In the genomic region with DNA sequence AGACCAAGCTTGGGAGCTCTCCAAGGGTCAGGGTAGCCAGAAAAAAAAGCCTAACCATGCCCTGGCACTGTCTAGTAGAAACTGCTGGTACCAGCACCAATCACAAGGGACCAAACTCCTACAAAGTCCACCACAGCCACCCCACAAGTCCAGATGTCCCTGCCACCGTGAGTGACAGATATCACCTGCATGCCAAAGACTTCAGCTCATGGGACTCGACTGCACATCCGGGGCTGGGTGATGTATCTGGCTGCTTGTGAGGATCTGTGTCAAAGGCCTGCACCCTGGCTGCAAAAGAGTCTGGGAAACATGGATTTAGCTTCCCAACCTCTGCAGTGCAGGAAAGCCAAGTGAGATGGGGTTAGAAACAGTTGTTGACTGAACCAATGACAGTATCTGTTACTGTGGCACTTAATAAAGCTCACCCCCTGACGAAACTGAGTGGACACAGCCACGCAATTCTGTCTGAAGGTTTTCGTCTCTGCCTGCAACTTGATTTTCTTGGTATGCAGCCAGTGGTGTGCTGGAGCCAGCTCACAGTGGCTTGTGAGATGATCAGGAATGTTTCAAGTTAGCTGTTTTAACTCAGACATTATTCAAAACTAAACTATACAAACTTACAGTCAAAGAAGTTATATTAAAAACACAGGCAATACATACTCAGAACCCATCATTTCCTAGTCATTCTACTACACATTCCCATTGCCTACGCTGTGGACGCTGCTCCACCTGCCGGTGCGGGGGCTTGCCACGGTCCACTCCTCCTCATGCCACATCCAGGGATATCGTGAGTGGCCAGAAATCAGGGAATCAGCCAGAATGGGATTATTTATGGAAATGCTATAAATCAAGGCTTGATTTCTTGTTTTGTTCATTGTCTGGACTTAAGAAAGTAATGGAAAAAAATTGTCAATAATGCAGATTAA, we compare ENCODE assay signal across 17 cellular contexts. TPM values are rescaled to one million over a fixed set of nuclear protein-coding genes. Genes with fewer than 3 reads are reported as not detected.
DNase-seq lines count a peak whose midpoint lies in the region; ATAC-seq, FAIRE-seq and TF ChIP-seq lines count a peak whose summit lies in the region.
"Had no signal": no experiment of that assay in that cellular context is flagged by ENCODE, and none has a peak within 500 bp of the region (broad histone marks: within the 10 kb centered on the region; RNA-seq: fewer than 3 reads in every experiment).

No MANE protein-coding gene starts in this region.

- TF ChIP-seq CTCF in K562 (IDR thresholded peaks at IDR 0.05 in 2 of 3, conservative IDR thresholded peaks at IDR 0.05 in 1 of 3; ENCODE audit: insufficient read depth in 2 of 3, low read depth in 1 of 3, low read length in 3 of 3) (peak in 1 of 3 experiments; percentile 19; a peak in 1 of 6 replicates), foreskin fibroblast (IDR thresholded peaks at IDR 0.05; ENCODE audit: low read depth, low read length) (no peak), left lung (IDR thresholded peaks at IDR 0.05) (no peak)

- H3K27ac ChIP-seq in K562 (ENCODE audit: extremely low read depth, low read depth, low read length) (no peak overlapping the region), stomach smooth muscle (ENCODE audit: low read length) (no peak overlapping the region), left lung (no peak overlapping the region)
- H3K27ac ChIP-seq: parathyroid adenoma, Peyer's patch, suprapubic skin had no signal

- H3K9ac ChIP-seq in K562 (ENCODE audit: insufficient read depth in 1 of 2, low read depth in 2 of 2, low read length in 2 of 2), result no peak overlapping the region
- peak overlapping the region in 1 of 2 donors; percentile 21 for H3K9ac ChIP-seq in stomach smooth muscle (ENCODE audit: low read length in 2 of 2)
- H3K9ac ChIP-seq: parathyroid adenoma had no signal

- no TSS peak for BruUV-seq in K562 (replicated peaks; lab: Mats Ljungman, UMichigan)

- in situ Hi-C loops in K562 (cut with MboI), result no loop called here

- no peak overlapping the region for H2AFZ ChIP-seq in K562 (ENCODE audit: low read depth, low read length)
- H2AFZ ChIP-seq: parathyroid adenoma had no signal

- intact Hi-C loops in K562 (cut with micrococcal nuclease) (no loop called here), left lung (cut with DNase I) (no loop called here), Right ventricle myocardium inferior (cut with DNase I) (no loop called here)

- POLR2A ChIA-PET in K562 (lab: Yijun Ruan, JAX), result interaction anchor here (0.6 to 1.3 kb wide), 2 partner anchors 10 to 287 kb away, joined by 3 to 4 read pairs; partner anchors contain the start of gene ZNF488

- 0 out of 2 replicates have a peak, but pooled peaks cover 5% of the 10 kb centered on the region for H4K20me1 ChIP-seq in K562 (replicated peaks; ENCODE audit: control insufficient read depth, insufficient read depth, low read length)

- no peaks in the 10 kb centered on the region for H3K9me3 ChIP-seq in K562 (replicated peaks; ENCODE audit: control insufficient read depth, insufficient read depth, low read depth, low read length)
- no peaks in the 10 kb centered on the region for H3K9me3 ChIP-seq in stomach smooth muscle (ENCODE audit: control insufficient read depth in 2 of 2, low read length in 2 of 2)
- no peaks in the 10 kb centered on the region for H3K9me3 ChIP-seq in left lung
- H3K9me3 ChIP-seq: Peyer's patch, suprapubic skin had no signal

- CTCF ChIA-PET in K562 (lab: Yijun Ruan, JAX; ENCODE audit: low intra/inter-chr PET ratio), result no interaction called here

- no peak for FAIRE-seq in K562 (lab: Jason Lieb, UNC)

- H3K36me3 ChIP-seq in K562 (ENCODE audit: control insufficient read depth, insufficient read depth, low read length) (no peaks in the 10 kb centered on the region), stomach smooth muscle (ENCODE audit: control insufficient read depth in 2 of 2, insufficient read depth in 2 of 2, low read length in 2 of 2) (no peaks in the 10 kb centered on the region), left lung (no peaks in the 10 kb centered on the region)
- H3K36me3 ChIP-seq: Peyer's patch, suprapubic skin had no signal

- H3K27me3 ChIP-seq in K562 (ENCODE audit: control insufficient read depth in 2 of 2, insufficient read depth in 2 of 2, low read length in 2 of 2) (peaks cover 46 to 78% of the 10 kb centered on the region in 2 experiments), stomach smooth muscle (ENCODE audit: control insufficient read depth in 1 of 2, insufficient read depth in 2 of 2, low read length in 2 of 2) (peaks cover 0 to 4% of the 10 kb centered on the region in 2 donors), left lung (peaks cover 0 to 23% of the 10 kb centered on the region in 2 donors)
- H3K27me3 ChIP-seq: Peyer's patch had no signal

- DNase-seq in GM04504 (ENCODE audit: low read depth), result peak; percentile 18
- no peak for DNase-seq in K562 (ENCODE audit: extremely low read depth in 1 of 4, low spot score in 3 of 4)
- DNase-seq in foreskin fibroblast, result peak; percentile 45 to 69
- DNase-seq in NCI-H187 treated with DMSO at 0.1 percent for 48 hours (lab: John Stamatoyannopoulos, UW), result no peak
- DNase-seq in left lung, result no peak
- DNase-seq in Right ventricle myocardium inferior (ENCODE audit: missing footprints), result no peak
- DNase-seq: activated CD4-positive, CD25-positive, alpha-beta regulatory T cell; activated naive CD8-positive, alpha-beta T cell treated with anti-CD3 and anti-CD28 coated beads, Interleukin-2, amount 50 U/mL, for 24 hours; CD4-positive, alpha-beta T cell; NCI-H1694 treated with DMSO at 0.1 percent for 48 hours; T-cell had no signal

- ATAC-seq in K562 (peak; percentile 54; the same call in 1 of the 3 replicates), HG02885 (IDR thresholded peaks at IDR 0.05; ENCODE audit: poor library complexity, unreplicated experiment) (no peak), left lung (no peak), Right ventricle myocardium inferior (no peak)
- ATAC-seq: activated naive CD8-positive, alpha-beta T cell treated with anti-CD3 and anti-CD28 coated beads, Interleukin-2, amount 50 U/mL, for 24 hours; T-cell had no signal

- H3K79me2 ChIP-seq in K562 (ENCODE audit: control insufficient read depth, insufficient read depth, low read length), result no peaks in the 10 kb centered on the region
- H3K79me2 ChIP-seq: parathyroid adenoma had no signal

- peak in 1 of 2 experiments; percentile 23; a peak in 1 of 4 replicates for TF ChIP-seq RAD21 in K562 (CRISPR knock-in tag; conservative IDR thresholded peaks at IDR 0.05 in 1 of 2, IDR thresholded peaks at IDR 0.05 in 1 of 2)

- WGBS in K562 (ENCODE audit: insufficient coverage, low coverage, missing lambda C conversion rate), result 1% methylated on average over 12 of the region's 12 CpGs

- H3K4me1 ChIP-seq in K562 (replicated peaks in 1 of 2; ENCODE audit: control insufficient read depth in 2 of 2, insufficient read depth in 2 of 2, low read length in 2 of 2) (no peaks in the 10 kb centered on the region), stomach smooth muscle (ENCODE audit: control insufficient read depth, insufficient read depth, low read length) (peaks cover 19% of the 10 kb centered on the region), left lung (no peaks in the 10 kb centered on the region)
- H3K4me1 ChIP-seq: parathyroid adenoma, suprapubic skin had no signal

- H3K9me1 ChIP-seq in K562 (ENCODE audit: control insufficient read depth, insufficient read depth, low read length), result peaks cover 5% of the 10 kb centered on the region

- TF ChIP-seq POLR2A in K562 (conservative IDR thresholded peaks at IDR 0.05), result no peak

- H3K4me2 ChIP-seq in K562 (ENCODE audit: insufficient read depth, low read length), result no peak overlapping the region

- no peak for TF ChIP-seq EP300 in K562 (IDR thresholded peaks at IDR 0.05; ENCODE audit: low read length)

- H3K4me3 ChIP-seq in K562, result no peak overlapping the region
- H3K4me3 ChIP-seq in foreskin fibroblast (ENCODE audit: low read depth in 1 of 2, low read length in 2 of 2), result no peak overlapping the region
- H3K4me3 ChIP-seq in stomach smooth muscle (ENCODE audit: low read length in 2 of 2), result peak overlapping the region; percentile 17 to 49
- H3K4me3 ChIP-seq in left lung, result no peak overlapping the region
- H3K4me3 ChIP-seq: Peyer's patch, suprapubic skin had no signal

RNA-seq across cellular contexts. Expression of gene ZNF488, which starts 9.2 kb away (rescaled TPM):
- 0.30 TPM in 1 of 2 replicates, not detected in the other for total RNA-seq in K562 (2011; cell fraction: chromatin; rRNA removed; ENCODE audit: low replicate concordance)
- 0.13 and 0.33 TPM in 2 replicates for total RNA-seq in K562 (2011; cell fraction: nucleolus; rRNA removed)
- total RNA-seq in K562 (2011; cell fraction: nucleoplasm; rRNA removed), result not detected in 2 replicates
- total RNA-seq in K562 (2014; rRNA removed) (not detected in 2 replicates), K562 (2014; rRNA removed; fragmentation: Illumina TruSeq; extraction: Trizol) (not detected in 2 replicates), K562 (2015; rRNA removed; fragmentation: Illumina TruSeq; extraction: Trizol) (0.04 TPM in 1 of 2 replicates, not detected in the other), K562 (2021) (0.07 and 0.11 TPM in 2 replicates), left lung (under 1 TPM; 0.38 to 0.73 TPM), Right ventricle myocardium inferior (not detected)
- polyA plus RNA-seq in K562 (2011; rRNA removed) (0.04 and 0.08 TPM in 2 replicates), K562 (2014; fragmentation: Illumina TruSeq; extraction: Trizol) (0.09 TPM in 1 of 2 replicates, not detected in the other), K562 (2014; fragmentation: Nextera tagmentation; extraction: Ambion mirVana) (under 1 TPM in 1 of 2 experiments, not detected in 1; 0.03 TPM), K562 (2014; rRNA removed) (0.04 TPM in 1 of 2 replicates, not detected in the other)
- 0.01 and 0.15 TPM in 2 replicates for polyA plus RNA-seq in K562 (2011; cell fraction: cytosol; rRNA removed)
- polyA plus RNA-seq in K562 (2011; cell fraction: nucleus; rRNA removed), result 0.13 TPM in 1 of 2 replicates, not detected in the other
- 0.05 TPM in 1 of 2 replicates, not detected in the other for polyA plus RNA-seq in K562 (2012)
- 0.14 TPM in 1 of 2 replicates, not detected in the other for polyA minus RNA-seq in K562 (2011; rRNA and poly(A)+ RNA removed)
- polyA minus RNA-seq in K562 (2011; cell fraction: cytosol; rRNA and poly(A)+ RNA removed), result not detected in 2 replicates
- polyA minus RNA-seq in K562 (2011; cell fraction: nucleus; rRNA and poly(A)+ RNA removed), result 0.11 and 0.13 TPM in 2 replicates
- total RNA-seq: CD4-positive, alpha-beta T cell; T-cell had no signal

RNA-seq across cellular contexts. Expression of gene RBP3, which starts 26.7 kb away (rescaled TPM):
- total RNA-seq in K562 (2011; cell fraction: chromatin; rRNA removed; ENCODE audit: low replicate concordance), result not detected in 2 replicates
- not detected in 2 replicates for total RNA-seq in K562 (2011; cell fraction: nucleolus; rRNA removed)
- total RNA-seq in K562 (2011; cell fraction: nucleoplasm; rRNA removed), result not detected in 2 replicates
- total RNA-seq in K562 (2014; rRNA removed), result not detected in 2 replicates
- total RNA-seq in K562 (2014; rRNA removed; fragmentation: Illumina TruSeq; extraction: Trizol), result not detected in 2 replicates
- not detected in 2 replicates for total RNA-seq in K562 (2015; rRNA removed; fragmentation: Illumina TruSeq; extraction: Trizol)
- total RNA-seq in K562 (2021), result not detected in 2 replicates
- not detected in 2 replicates for polyA plus RNA-seq in K562 (2011; rRNA removed)
- polyA plus RNA-seq in K562 (2011; cell fraction: cytosol; rRNA removed), result not detected in 2 replicates
- polyA plus RNA-seq in K562 (2011; cell fraction: nucleus; rRNA removed), result not detected in 2 replicates
- not detected in 2 replicates for polyA plus RNA-seq in K562 (2012)
- not detected in 2 replicates for polyA plus RNA-seq in K562 (2014; fragmentation: Illumina TruSeq; extraction: Trizol)
- not detected for polyA plus RNA-seq in K562 (2014; fragmentation: Nextera tagmentation; extraction: Ambion mirVana)
- not detected in 2 replicates for polyA plus RNA-seq in K562 (2014; rRNA removed)
- polyA minus RNA-seq in K562 (2011; rRNA and poly(A)+ RNA removed), result not detected in 2 replicates
- polyA minus RNA-seq in K562 (2011; cell fraction: cytosol; rRNA and poly(A)+ RNA removed), result not detected in 2 replicates
- not detected in 2 replicates for polyA minus RNA-seq in K562 (2011; cell fraction: nucleus; rRNA and poly(A)+ RNA removed)
- not detected for total RNA-seq in left lung
- total RNA-seq in Right ventricle myocardium inferior, result not detected
- total RNA-seq: CD4-positive, alpha-beta T cell; mesothelial cell of epicardium; Peyer's patch; suprapubic skin; T-cell had no signal

RNA-seq across cellular contexts. Expression of gene GDF2, which starts 52.6 kb away (rescaled TPM):
- total RNA-seq in K562 (2011; cell fraction: chromatin; rRNA removed; ENCODE audit: low replicate concordance), result 0.21 and 1.00 TPM in 2 replicates
- total RNA-seq in K562 (2011; cell fraction: nucleolus; rRNA removed), result 1.0 and 1.6 TPM in 2 replicates
- 0.38 and 1.0 TPM in 2 replicates for total RNA-seq in K562 (2011; cell fraction: nucleoplasm; rRNA removed)
- total RNA-seq in K562 (2014; rRNA removed) (0.54 and 0.69 TPM in 2 replicates), K562 (2014; rRNA removed; fragmentation: Illumina TruSeq; extraction: Trizol) (0.18 and 0.22 TPM in 2 replicates), K562 (2015; rRNA removed; fragmentation: Illumina TruSeq; extraction: Trizol) (0.57 and 0.58 TPM in 2 replicates), K562 (2021) (0.11 and 0.27 TPM in 2 replicates), left lung (not detected), Right ventricle myocardium inferior (not detected)
- polyA plus RNA-seq in K562 (2011; rRNA removed) (0.08 TPM in 1 of 2 replicates, not detected in the other), K562 (2014; fragmentation: Illumina TruSeq; extraction: Trizol) (0.48 TPM in 2 replicates), K562 (2014; fragmentation: Nextera tagmentation; extraction: Ambion mirVana) (not detected), K562 (2014; rRNA removed) (0.27 and 0.54 TPM in 2 replicates)
- polyA plus RNA-seq in K562 (2011; cell fraction: cytosol; rRNA removed), result 0.18 TPM in 1 of 2 replicates, not detected in the other
- polyA plus RNA-seq in K562 (2011; cell fraction: nucleus; rRNA removed), result 0.08 TPM in 1 of 2 replicates, not detected in the other
- polyA plus RNA-seq in K562 (2012), result 0.60 and 1.8 TPM in 2 replicates
- polyA minus RNA-seq in K562 (2011; rRNA and poly(A)+ RNA removed), result 0.09 and 0.14 TPM in 2 replicates
- polyA minus RNA-seq in K562 (2011; cell fraction: cytosol; rRNA and poly(A)+ RNA removed), result not detected in 2 replicates
- not detected in 2 replicates for polyA minus RNA-seq in K562 (2011; cell fraction: nucleus; rRNA and poly(A)+ RNA removed)
- total RNA-seq: CD4-positive, alpha-beta T cell; mesothelial cell of epicardium; Peyer's patch; suprapubic skin; T-cell had no signal

Comparison
In these comparisons a context has a peak if more than half of its experiments do, and no peak if none do; other contexts are left out.
1. DNase-seq: peak in GM04504 (single experiment) and foreskin fibroblast (2 of 2); none in K562 (0 of 4), NCI-H187 treated with DMSO at 0.1 percent for 48 hours (single experiment), left lung (0 of 2) and Right ventricle myocardium inferior (single experiment).
2. H3K4me3 ChIP-seq: peak in stomach smooth muscle (2 of 2); none in K562 (single experiment), foreskin fibroblast (0 of 2) and left lung (0 of 2).